In genomic region chrX:40152706-40153334, GRCh38 we compare ENCODE assay signal across 8 cellular contexts. TPM values are rescaled to one million over a fixed set of nuclear protein-coding genes. Genes with fewer than 3 reads are reported as not detected.
DNase-seq lines count a peak whose midpoint lies in the region; TF ChIP-seq lines count a peak whose summit lies in the region.

No MANE protein-coding gene starts in this region.

- H3K27me3 Mint-ChIP-seq in CD4-positive, alpha-beta memory T cell: no peaks in the 10 kb centered on the region
- peaks cover 2% of the 10 kb centered on the region for H3K27me3 Mint-ChIP-seq in activated T-helper 1 cell treated with anti-CD3 and anti-CD28 coated beads, Interleukin-12 subunit alpha, Interleukin-12 subunit beta, Interleukin-2, Interleukin-4 antibody, amounts not matched to agents 30 ng/mL and 10 ng/mL and 1 ng/mL, durations not matched to agents 14 hours and 24 hours and 36 hours (ENCODE audit: insufficient read depth)

- no peak overlapping the region for H3K27ac ChIP-seq in CD4-positive, alpha-beta memory T cell (ENCODE audit: low read depth, low read length)

- no peaks in the 10 kb centered on the region for H3K9me3 Mint-ChIP-seq in CD4-positive, alpha-beta memory T cell
- H3K9me3 Mint-ChIP-seq in activated T-helper 1 cell treated with anti-CD3 and anti-CD28 coated beads, Interleukin-12 subunit alpha, Interleukin-12 subunit beta, Interleukin-2, Interleukin-4 antibody, amounts not matched to agents 30 ng/mL and 10 ng/mL and 1 ng/mL, durations not matched to agents 14 hours and 24 hours and 36 hours: no peaks in the 10 kb centered on the region

- H3K36me3 Mint-ChIP-seq in CD4-positive, alpha-beta memory T cell: no peaks in the 10 kb centered on the region
- no peaks in the 10 kb centered on the region for H3K36me3 Mint-ChIP-seq in activated T-helper 1 cell treated with anti-CD3 and anti-CD28 coated beads, Interleukin-12 subunit alpha, Interleukin-12 subunit beta, Interleukin-2, Interleukin-4 antibody, amounts not matched to agents 30 ng/mL and 10 ng/mL and 1 ng/mL, durations not matched to agents 14 hours and 24 hours and 36 hours (ENCODE audit: low read depth)

- POLR2A ChIA-PET in CD4-positive, alpha-beta memory T cell (lab: Charles Lee; ENCODE audit: partially characterized antibody): interaction anchor here (0.9 to 4.0 kb wide), 21 partner anchors 14 to 339 kb away, joined by 3 to 82 read pairs (median 5); partner anchors contain the start of gene BCOR
- POLR2A ChIA-PET in HEK293T (lab: Yijun Ruan, JAX): interaction anchor here (0.6 to 4.7 kb wide), 15 partner anchors 8 to 109 kb away, joined by 3 to 34 read pairs (median 5); partner anchors contain the start of gene BCOR

- peak overlapping the region in 3 of 7 donors; percentile 19 to 74 (median 53) for H3K27ac Mint-ChIP-seq in CD4-positive, alpha-beta memory T cell
- no peak overlapping the region for H3K27ac Mint-ChIP-seq in activated T-helper 1 cell treated with anti-CD3 and anti-CD28 coated beads, Interleukin-12 subunit alpha, Interleukin-12 subunit beta, Interleukin-2, Interleukin-4 antibody, amounts not matched to agents 30 ng/mL and 10 ng/mL and 1 ng/mL, durations not matched to agents 14 hours and 24 hours and 36 hours

- intact Hi-C loops in CD4-positive, alpha-beta memory T cell (cut with micrococcal nuclease): loop anchor here (2.0 to 5.0 kb wide), 5 partner anchors 46 to 421 kb away; no protein-coding TSS in a partner anchor
- intact Hi-C loops in activated T-helper 1 cell treated with anti-CD3 and anti-CD28 coated beads, Interleukin-12 subunit alpha, Interleukin-12 subunit beta, Interleukin-2, Interleukin-4 antibody, amounts not matched to agents 30 ng/mL and 10 ng/mL and 1 ng/mL, durations not matched to agents 14 hours and 24 hours and 36 hours (cut with micrococcal nuclease): loop anchor here (1.0 to 2.0 kb wide), 4 partner anchors 16 to 54 kb away; no protein-coding TSS in a partner anchor
- intact Hi-C loops in cardiac septum (cut with DNase I): loop anchor here (5.0 to 10.0 kb wide), 3 partner anchors 141 to 336 kb away; no protein-coding TSS in a partner anchor

- no peaks in the 10 kb centered on the region for H3K36me3 ChIP-seq in CD4-positive, alpha-beta memory T cell (ENCODE audit: insufficient read depth, low read length)

- CTCF ChIA-PET in CD4-positive, alpha-beta memory T cell (lab: Charles Lee; ENCODE audit: partially characterized antibody): interaction anchor here (0.7 to 1.9 kb wide), 9 partner anchors 15 to 420 kb away, joined by 3 to 4 read pairs (median 3); no protein-coding TSS in a partner anchor
- CTCF ChIA-PET in HEK293T (lab: Yijun Ruan, JAX): interaction anchor here (0.6 to 2.7 kb wide), 3 partner anchors 11 to 26 kb away, joined by 3 to 9 read pairs (median 3); no protein-coding TSS in a partner anchor

- DNase-seq in CD4-positive, alpha-beta memory T cell: no peak
- DNase-seq in HEK293T (ENCODE audit: extremely low spot score) (no peak), cardiac septum (ENCODE audit: low spot score) (peak; percentile 76), pons (ENCODE audit: low spot score) (peak; percentile 52), amniotic stem cell (lab: John Stamatoyannopoulos, UW) (no peak), DMS79 (lab: John Stamatoyannopoulos, UW) (no peak), DMS114 treated with DMSO at 0.1 percent for 48 hours (lab: John Stamatoyannopoulos, UW; ENCODE audit: unreplicated experiment) (no peak)
- no peak for DNase-seq in activated T-helper 1 cell treated with anti-CD3 and anti-CD28 coated beads, Interleukin-12 subunit alpha, Interleukin-12 subunit beta, Interleukin-2, Interleukin-4 antibody, amounts not matched to agents 30 ng/mL and 10 ng/mL and 1 ng/mL, durations not matched to agents 14 hours and 24 hours and 36 hours (ENCODE audit: low spot score)

- no peaks in the 10 kb centered on the region for H3K9me3 ChIP-seq in CD4-positive, alpha-beta memory T cell (ENCODE audit: control insufficient read depth in 1 of 2, low read length in 2 of 2)

- no peaks in the 10 kb centered on the region for H3K27me3 ChIP-seq in CD4-positive, alpha-beta memory T cell (ENCODE audit: insufficient read depth, low read length)

- peak overlapping the region in 1 of 2 donors; percentile 50 for H3K4me3 ChIP-seq in CD4-positive, alpha-beta memory T cell (ENCODE audit: low read length in 2 of 2)

- no peaks in the 10 kb centered on the region for H3K4me1 ChIP-seq in CD4-positive, alpha-beta memory T cell (ENCODE audit: insufficient read depth, low read length)

- H3K4me3 Mint-ChIP-seq in CD4-positive, alpha-beta memory T cell: peak overlapping the region; percentile 81 to 92 (median 84)
- H3K4me3 Mint-ChIP-seq in activated T-helper 1 cell treated with anti-CD3 and anti-CD28 coated beads, Interleukin-12 subunit alpha, Interleukin-12 subunit beta, Interleukin-2, Interleukin-4 antibody, amounts not matched to agents 30 ng/mL and 10 ng/mL and 1 ng/mL, durations not matched to agents 14 hours and 24 hours and 36 hours: peak overlapping the region; percentile 81

- H3K4me1 Mint-ChIP-seq in CD4-positive, alpha-beta memory T cell: peaks cover 1 to 22% (median 10%) of the 10 kb centered on the region in 4 donors
- H3K4me1 Mint-ChIP-seq in activated T-helper 1 cell treated with anti-CD3 and anti-CD28 coated beads, Interleukin-12 subunit alpha, Interleukin-12 subunit beta, Interleukin-2, Interleukin-4 antibody, amounts not matched to agents 30 ng/mL and 10 ng/mL and 1 ng/mL, durations not matched to agents 14 hours and 24 hours and 36 hours (ENCODE audit: low read depth): peaks cover 12% of the 10 kb centered on the region

TF ChIP-seq in HEK293T, 16 proteins besides CTCF, POLR2A, EP300 and RAD21:
- TF ChIP-seq L3MBTL2 (conservative IDR thresholded peaks at IDR 0.05) (0 out of 2 replicates have a peak, but pooled peaks have one; percentile 3), FOXK2 (IDR thresholded peaks at IDR 0.05) (no peak), FOXA1 (IDR thresholded peaks at IDR 0.05) (no peak)
TF ChIP-seq in HEK293T: peak in this region for 1.

RNA-seq across cellular contexts. Expression of gene BCOR, which starts 55.1 kb away (rescaled TPM):
- 10 to 100 TPM; 47.1 to 48.7 TPM for total RNA-seq in CD4-positive, alpha-beta memory T cell
- polyA plus RNA-seq in CD4-positive, alpha-beta memory T cell: 1 to 10 TPM; 1.9 to 7.0 TPM
- total RNA-seq in activated T-helper 1 cell treated with anti-CD3 and anti-CD28 coated beads, Interleukin-12 subunit alpha, Interleukin-12 subunit beta, Interleukin-2, Interleukin-4 antibody, amounts not matched to agents 30 ng/mL and 10 ng/mL and 1 ng/mL, durations not matched to agents 14 hours and 24 hours and 36 hours: 65.2 and 72.0 TPM in 2 replicates
- total RNA-seq in cardiac septum: 24.2 TPM

Comparison
In these comparisons a context has a peak if more than half of its experiments do, and no peak if none do; other contexts are left out.
1. DNase-seq: peak in cardiac septum (single experiment) and pons (single experiment); none in CD4-positive, alpha-beta memory T cell (0 of 5), HEK293T (single experiment), activated T-helper 1 cell treated with anti-CD3 and anti-CD28 coated beads, Interleukin-12 subunit alpha, Interleukin-12 subunit beta, Interleukin-2, Interleukin-4 antibody, amounts not matched to agents 30 ng/mL and 10 ng/mL and 1 ng/mL, durations not matched to agents 14 hours and 24 hours and 36 hours (single experiment), amniotic stem cell (single experiment), DMS79 (single experiment) and DMS114 treated with DMSO at 0.1 percent for 48 hours (single experiment).